Comparison of ENCODE assay signal across 23 cellular contexts in the genomic region with DNA sequence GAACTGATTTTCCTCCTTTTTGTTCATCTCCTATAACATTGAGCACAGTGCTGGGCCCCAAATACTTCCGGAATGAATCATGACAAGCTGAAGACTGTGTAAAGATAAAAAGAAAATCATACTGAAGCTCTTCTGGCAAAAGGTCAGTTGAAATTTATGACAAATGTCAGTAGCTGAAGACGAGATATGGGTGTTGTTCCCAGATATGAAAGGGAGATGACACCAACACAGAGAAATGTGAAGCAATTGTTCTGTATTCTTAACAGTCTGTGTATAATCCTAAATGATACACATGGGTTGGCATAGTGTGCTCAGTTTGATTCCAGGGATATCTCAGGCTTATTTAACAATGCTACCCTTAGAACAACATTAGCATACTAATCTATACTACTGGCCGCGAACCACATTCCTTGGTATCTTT.
A peak's percentile ranks its signal among the peaks of the same experiment; 100 is the strongest.
DNase-seq lines count a peak whose midpoint lies in the region; ATAC-seq and TF ChIP-seq lines count a peak whose summit lies in the region.
"Had no signal": no experiment of that assay in that cellular context is flagged by ENCODE, and none has a peak within 500 bp of the region (broad histone marks: within the 10 kb centered on the region; RNA-seq: fewer than 3 reads in every experiment).

No MANE protein-coding gene starts in this region.

- TF ChIP-seq RAD21 in IMR-90 (IDR thresholded peaks at IDR 0.05; ENCODE audit: low read length) = no peak

- H3K79me1 ChIP-seq in IMR-90 (ENCODE audit: low read depth in 1 of 2, low read length in 2 of 2) = no peaks in the 10 kb centered on the region

- H3K56ac ChIP-seq in IMR-90 (ENCODE audit: extremely low read depth, insufficient read depth, low read length) = no peak overlapping the region

- H2AFZ ChIP-seq in IMR-90 (replicated peaks; ENCODE audit: low read length, poor library complexity) = no peak overlapping the region

- H3K14ac ChIP-seq in IMR-90 (replicated peaks; ENCODE audit: low read depth, low read length) = no peak overlapping the region

- TF ChIP-seq POLR2A in IMR-90 (IDR thresholded peaks at IDR 0.05; ENCODE audit: low read depth, low read length) = no peak

- H3K4me1 Mint-ChIP-seq in T-helper 17 cell = no peaks in the 10 kb centered on the region
- H3K4me1 Mint-ChIP-seq: stimulated activated naive B cell treated with anti-CD40 and anti-IgM and Interleukin-4, amounts not matched to agents 10 μg/mL and 1 μg/mL and 100 μg/mL, for 72 hours had no signal

- H2AK5ac ChIP-seq in IMR-90 (ENCODE audit: low read depth, low read length) = no peak overlapping the region

- H3K4me1 ChIP-seq in IMR-90 (ENCODE audit: control insufficient read depth, insufficient read depth, low read length) (peaks cover 6% of the 10 kb centered on the region; the same call in 1 of the 2 replicates), mesodermal cell (ENCODE audit: control insufficient read depth, insufficient read depth, low read length, poor library complexity, severe bottlenecking) (peaks cover 24% of the 10 kb centered on the region)
- H3K4me1 ChIP-seq: tibial nerve had no signal

- no peak overlapping the region for H4K8ac ChIP-seq in IMR-90 (ENCODE audit: low read depth in 2 of 2, low read length in 2 of 2)

- H2BK15ac ChIP-seq in IMR-90 (ENCODE audit: low read depth, low read length) = no peak overlapping the region; the same call in 2 of the 3 replicates

- POLR2A ChIA-PET in IMR-90 (lab: Charles Lee; ENCODE audit: unreplicated experiment) = no interaction called here

- TF ChIP-seq CTCF in IMR-90 (conservative IDR thresholded peaks at IDR 0.05; ENCODE audit: low read depth, low read length) = no peak
- no peak for TF ChIP-seq CTCF in brain microvascular endothelial cell (IDR thresholded peaks at IDR 0.05; ENCODE audit: low read depth, low read length, missing control alignments)

- no peak overlapping the region for H3K23ac ChIP-seq in IMR-90 (ENCODE audit: low read depth, low read length)

- H3K9me3 ChIP-seq in IMR-90 (ENCODE audit: control insufficient read depth, insufficient read depth, low read length) (no peaks in the 10 kb centered on the region), mesodermal cell (ENCODE audit: control insufficient read depth, low read length) (no peaks in the 10 kb centered on the region), T-helper 17 cell (ENCODE audit: control insufficient read depth, low read length, poor library complexity, severe bottlenecking) (no peaks in the 10 kb centered on the region)
- H3K9me3 ChIP-seq: heart left ventricle, tibial nerve had no signal

- no peak overlapping the region for H3K18ac ChIP-seq in IMR-90 (ENCODE audit: low read depth, low read length)

- no peaks in the 10 kb centered on the region for H4K20me1 ChIP-seq in IMR-90 (ENCODE audit: insufficient read depth, low read length)

- H3K27me3 ChIP-seq in IMR-90 (ENCODE audit: control insufficient read depth, insufficient read depth, low read length) (peaks cover 2% of the 10 kb centered on the region; the same call in 1 of the 2 replicates), brain microvascular endothelial cell (replicated peaks) (peaks cover 2% of the 10 kb centered on the region)
- H3K27me3 ChIP-seq: heart left ventricle, tibial nerve had no signal

- CTCF ChIA-PET in IMR-90 (lab: Yijun Ruan, JAX) = no interaction called here

- no TSS peak for BruUV-seq in IMR-90 (replicated peaks; lab: Mats Ljungman, UMichigan)

- no peak overlapping the region for H2BK20ac ChIP-seq in IMR-90 (ENCODE audit: low read depth, low read length)

- no peak overlapping the region for H3K4me3 ChIP-seq in IMR-90 (ENCODE audit: insufficient read depth, low read depth, low read length)
- no peak overlapping the region for H3K4me3 ChIP-seq in brain microvascular endothelial cell (ENCODE audit: low read depth, low read length)
- H3K4me3 ChIP-seq in mesodermal cell (ENCODE audit: extremely low read depth, insufficient read depth, low read length, poor library complexity, severe bottlenecking) = no peak overlapping the region
- H3K4me3 ChIP-seq: heart left ventricle, SK-N-MC, tibial nerve had no signal

- no CpG with 5 or more reads among the region's 4 CpGs for WGBS in IMR-90 (ENCODE audit: extremely low coverage in 2 of 2, insufficient read length in 1 of 2), 2 experiments
- 64 to 100% methylated on average over 1 of the region's 4 CpGs for WGBS in mesodermal cell (ENCODE audit: insufficient coverage in 2 of 2), 2 experiments

- intact Hi-C loops in IMR-90 (cut with micrococcal nuclease) = no loop called here

- H3K4ac ChIP-seq in IMR-90 (ENCODE audit: low read depth, low read length) = no peak overlapping the region

- H2BK120ac ChIP-seq in IMR-90 (ENCODE audit: low read depth, low read length) = no peak overlapping the region

- H2AK9ac ChIP-seq in IMR-90 (replicated peaks; ENCODE audit: low read depth, low read length, poor library complexity) = no peak overlapping the region

- ATAC-seq in IMR-90 (ENCODE audit: low read depth) (peak; percentile 63), T-helper 17 cell (no peak)
- ATAC-seq: activated CD8-positive, alpha-beta T cell treated with anti-CD3 and anti-CD28 coated beads, Interleukin-2, amount 10 ng/mL, durations not matched to agents 7 days and 5 days; activated naive CD4-positive, alpha-beta T cell treated with anti-CD3 and anti-CD28 coated beads, Interleukin-2, amount 50 U/mL, for 72 hours; heart left ventricle; stimulated activated naive B cell treated with anti-CD40 and anti-IgM and Interleukin-4, amounts not matched to agents 10 μg/mL and 1 μg/mL and 100 μg/mL, for 72 hours had no signal

- H3K4me2 ChIP-seq in IMR-90 (ENCODE audit: low read depth, low read length) = peak overlapping the region; percentile 58; the same call in 1 of the 2 replicates

- dilution Hi-C loops in IMR-90 (cut with HindIII; ENCODE audit: low sequenced_read_pairs, unreplicated experiment) = no loop called here

- H3K36me3 ChIP-seq in IMR-90 (ENCODE audit: control insufficient read depth, insufficient read depth, low read length) (no peaks in the 10 kb centered on the region), brain microvascular endothelial cell (replicated peaks) (no peaks in the 10 kb centered on the region), mesodermal cell (ENCODE audit: control insufficient read depth, insufficient read depth, low read length) (no peaks in the 10 kb centered on the region)
- H3K36me3 ChIP-seq: heart left ventricle, tibial nerve had no signal

- peak; percentile 34 for DNase-seq in COLO829 (ENCODE audit: low spot score)
- peak; percentile 17 for DNase-seq in IMR-90
- peak; percentile 29 for DNase-seq in brain microvascular endothelial cell
- DNase-seq in NAMALWA (ENCODE audit: low spot score) = no peak
- DNase-seq in T-helper 17 cell = no peak
- no peak for DNase-seq in HUDEP-2 (lab: John Stamatoyannopoulos, UW; ENCODE audit: unreplicated experiment in 76 of 76)
- DNase-seq in activated naive CD4-positive, alpha-beta T cell treated with anti-CD3 and anti-CD28 coated beads, Interleukin-2, amount 50 U/mL, for 16 hours = no peak
- DNase-seq: ACHN; activated CD4-positive, CD25-positive, alpha-beta regulatory T cell; activated CD8-positive, alpha-beta T cell treated with anti-CD3 and anti-CD28 coated beads, Interleukin-2, amount 10 ng/mL, durations not matched to agents 7 days and 5 days; activated T-cell treated with anti-CD3 and anti-CD28 coated beads, Interleukin-2, amount 50 U/mL, for 48 hours; GOT3; heart left ventricle; islet precursor cell; KG1; mammary epithelial cell; NCI-H748 treated with DMSO at 0.1 percent for 48 hours; stimulated activated naive B cell treated with anti-CD40 and anti-IgM and Interleukin-4, amounts not matched to agents 10 μg/mL and 1 μg/mL and 100 μg/mL, for 72 hours had no signal

- no peak overlapping the region for H3K9ac ChIP-seq in IMR-90 (ENCODE audit: low read depth, low read length)

- H3K36me3 Mint-ChIP-seq in T-helper 17 cell (ENCODE audit: low read depth) = no peaks in the 10 kb centered on the region
- H3K36me3 Mint-ChIP-seq: activated naive CD4-positive, alpha-beta T cell treated with anti-CD3 and anti-CD28 coated beads, Interleukin-2, amount 50 U/mL, for 72 hours; stimulated activated naive B cell treated with anti-CD40 and anti-IgM and Interleukin-4, amounts not matched to agents 10 μg/mL and 1 μg/mL and 100 μg/mL, for 72 hours had no signal

- H3K27me3 Mint-ChIP-seq in T-helper 17 cell = no peaks in the 10 kb centered on the region
- H3K27me3 Mint-ChIP-seq: stimulated activated naive B cell treated with anti-CD40 and anti-IgM and Interleukin-4, amounts not matched to agents 10 μg/mL and 1 μg/mL and 100 μg/mL, for 72 hours had no signal

- no peak overlapping the region for H3K27ac Mint-ChIP-seq in T-helper 17 cell
- H3K27ac Mint-ChIP-seq: activated CD8-positive, alpha-beta T cell treated with anti-CD3 and anti-CD28 coated beads, Interleukin-2, amount 10 ng/mL, durations not matched to agents 7 days and 5 days; activated naive CD4-positive, alpha-beta T cell treated with anti-CD3 and anti-CD28 coated beads, Interleukin-2, amount 50 U/mL, for 72 hours; stimulated activated naive B cell treated with anti-CD40 and anti-IgM and Interleukin-4, amounts not matched to agents 10 μg/mL and 1 μg/mL and 100 μg/mL, for 72 hours had no signal

- no peaks in the 10 kb centered on the region for H3K9me1 ChIP-seq in IMR-90 (ENCODE audit: insufficient read depth, low read length)

- in situ Hi-C loops in IMR-90 (cut with MboI; ENCODE audit: low sequenced_read_pairs) = no loop called here
- in situ Hi-C loops in brain microvascular endothelial cell (cut with HindIII; ENCODE audit: low pct_ligation_motif_present, low sequenced_read_pairs) = no loop called here

- H3K27ac ChIP-seq in IMR-90 (ENCODE audit: insufficient read depth, low read length) (no peak overlapping the region), brain microvascular endothelial cell (no peak overlapping the region), mesodermal cell (ENCODE audit: low read depth, low read length, severe bottlenecking) (peak overlapping the region; percentile 17)
- H3K27ac ChIP-seq: epithelial cell of prostate, heart left ventricle, SK-N-MC, tibial nerve had no signal

- H3K4me3 Mint-ChIP-seq in T-helper 17 cell = no peak overlapping the region
- H3K4me3 Mint-ChIP-seq: activated CD8-positive, alpha-beta T cell treated with anti-CD3 and anti-CD28 coated beads, Interleukin-2, amount 10 ng/mL, durations not matched to agents 7 days and 5 days; stimulated activated naive B cell treated with anti-CD40 and anti-IgM and Interleukin-4, amounts not matched to agents 10 μg/mL and 1 μg/mL and 100 μg/mL, for 72 hours had no signal

- H2BK5ac ChIP-seq in IMR-90 (ENCODE audit: low read depth, low read length, poor library complexity, severe bottlenecking) = no peak overlapping the region

- H4K91ac ChIP-seq in IMR-90 (ENCODE audit: insufficient read depth, low read depth, low read length) = no peak overlapping the region

- H4K5ac ChIP-seq in IMR-90 (ENCODE audit: low read depth, low read length) = no peak overlapping the region

TF ChIP-seq in IMR-90, 13 proteins besides CTCF, POLR2A, EP300 and RAD21 (continues in another document):
- no peak for TF ChIP-seq MAFK (IDR thresholded peaks at IDR 0.05; ENCODE audit: low read depth, low read length)
- TF ChIP-seq RFX5 (IDR thresholded peaks at IDR 0.05; ENCODE audit: low read depth, low read length) = no peak
- no peak for TF ChIP-seq SMC3 (IDR thresholded peaks at IDR 0.05; ENCODE audit: low read depth, low read length)

Comparison
In these comparisons a context has a peak if more than half of its experiments do, and no peak if none do; other contexts are left out.
1. DNase-seq: peak in COLO829 (single experiment), IMR-90 (single experiment) and brain microvascular endothelial cell (single experiment); none in NAMALWA (single experiment), T-helper 17 cell (0 of 3), HUDEP-2 (0 of 76) and activated naive CD4-positive, alpha-beta T cell treated with anti-CD3 and anti-CD28 coated beads, Interleukin-2, amount 50 U/mL, for 16 hours (single experiment).